ENCODE assay signal across 32 cellular contexts in genomic region chr12:65010437-65010836, GRCh38.
"Had no signal": no experiment of that assay in that cellular context is flagged by ENCODE, and none has a peak within 500 bp of the region (broad histone marks: within the 10 kb centered on the region; RNA-seq: fewer than 3 reads in every experiment).

No MANE protein-coding gene starts in this region.

- FAIRE-seq: bronchial epithelial cell had no signal

- H3K36me3 Mint-ChIP-seq: activated naive CD4-positive, alpha-beta T cell treated with anti-CD3 and anti-CD28 coated beads, Interleukin-2, amount 50 U/mL, for 24 hours; activated naive CD8-positive, alpha-beta T cell treated with anti-CD3 and anti-CD28 coated beads for 36 hours; WTC11 had no signal

- H3K36me3 ChIP-seq: adrenal gland, ascending aorta, brain microvascular endothelial cell, esophagus muscularis mucosa, gastroesophageal sphincter, heart right ventricle had no signal

- H3K4me2 ChIP-seq: hepatocyte had no signal

- H3K9me3 ChIP-seq: adrenal gland, ascending aorta, esophagus muscularis mucosa, gastroesophageal sphincter had no signal

- DNase-seq: activated CD4-positive, alpha-beta memory T cell treated with anti-CD3 and anti-CD28 coated beads, Interleukin-2, amount 10 ng/mL, durations not matched to agents 7 days and 5 days; activated CD4-positive, alpha-beta T cell treated with anti-CD3 and anti-CD28 coated beads for 1 hour; activated CD4-positive, alpha-beta T cell treated with anti-CD3 and anti-CD28 coated beads for 4 hours; activated CD4-positive, alpha-beta T cell treated with anti-CD3 and anti-CD28 coated beads, Interleukin-2, amount 10 ng/mL, durations not matched to agents 7 days and 5 days; activated CD4-positive, alpha-beta T cell treated with anti-CD3 and anti-CD28 coated beads, Interleukin-2, amount 50 U/mL, for 4 hours; activated CD8-positive, alpha-beta memory T cell treated with anti-CD3 and anti-CD28 coated beads for 24 hours; activated effector memory CD4-positive, alpha-beta T cell treated with Interleukin-2 at 50 U/mL for 16 hours; activated gamma-delta T cell treated with Interleukin-2 at 50 U/mL for 16 hours; activated naive CD4-positive, alpha-beta T cell treated with anti-CD3 and anti-CD28 coated beads for 36 hours; activated naive CD8-positive, alpha-beta T cell treated with anti-CD3 and anti-CD28 coated beads for 36 hours; activated naive CD8-positive, alpha-beta T cell treated with anti-CD3 and anti-CD28 coated beads, Interleukin-2, amount 50 U/mL, for 24 hours; activated T-cell treated with anti-CD3 and anti-CD28 coated beads, Interleukin-2, amount 50 U/mL, for 4 hours; adrenal gland; brain microvascular endothelial cell; dorsolateral prefrontal cortex; effector memory CD4-positive, alpha-beta T cell; endodermal cell; erythroblast; foreskin keratinocyte; heart right ventricle; T-helper 2 cell had no signal

- ATAC-seq: activated naive CD8-positive, alpha-beta T cell treated with anti-CD3 and anti-CD28 coated beads, Interleukin-2, amount 50 U/mL, for 24 hours; activated T-cell treated with anti-CD3 and anti-CD28 coated beads, Interleukin-2, amount 50 U/mL, for 4 hours; activated T-helper 17 cell treated with anti-CD3 and anti-CD28 coated beads, Interleukin-2, amount 50 U/mL, for 72 hours; foreskin keratinocyte; gastroesophageal sphincter; heart right ventricle; WTC11 had no signal

- H3K4me3 Mint-ChIP-seq: activated CD4-positive, alpha-beta memory T cell treated with anti-CD3 and anti-CD28 coated beads, Interleukin-2, amount 10 ng/mL, durations not matched to agents 7 days and 5 days; activated CD4-positive, alpha-beta T cell treated with anti-CD3 and anti-CD28 coated beads, Interleukin-2, amount 10 ng/mL, durations not matched to agents 7 days and 5 days; activated naive CD4-positive, alpha-beta T cell treated with anti-CD3 and anti-CD28 coated beads for 36 hours; activated naive CD4-positive, alpha-beta T cell treated with anti-CD3 and anti-CD28 coated beads, Interleukin-2, amount 50 U/mL, for 24 hours; activated naive CD8-positive, alpha-beta T cell treated with anti-CD3 and anti-CD28 coated beads for 36 hours; activated naive CD8-positive, alpha-beta T cell treated with anti-CD3 and anti-CD28 coated beads, Interleukin-2, amount 50 U/mL, for 24 hours; activated T-cell treated with anti-CD3 and anti-CD28 coated beads, Interleukin-2, amount 50 U/mL, for 4 hours; activated T-helper 17 cell treated with anti-CD3 and anti-CD28 coated beads, Interleukin-2, amount 50 U/mL, for 72 hours; central memory CD8-positive, alpha-beta T cell; dendritic cell treated with granulocyte-macrophage colony-stimulating factor and Interleukin-4, amounts not matched to agents 40 ng/mL and 50 ng/mL, for 4 days; endodermal cell; WTC11 had no signal

- H3K79me2 ChIP-seq: hepatocyte had no signal

- H3K4me3 ChIP-seq: adrenal gland, ascending aorta, coronary artery, dorsolateral prefrontal cortex, esophagus muscularis mucosa, gastroesophageal sphincter, heart right ventricle, hepatocyte had no signal

- H3K27me3 ChIP-seq: adrenal gland, ascending aorta, brain microvascular endothelial cell, esophagus muscularis mucosa, foreskin keratinocyte, gastroesophageal sphincter, hepatocyte had no signal

- H3K4me1 Mint-ChIP-seq: activated CD4-positive, alpha-beta memory T cell treated with anti-CD3 and anti-CD28 coated beads, Interleukin-2, amount 10 ng/mL, durations not matched to agents 7 days and 5 days; activated CD4-positive, alpha-beta T cell treated with anti-CD3 and anti-CD28 coated beads, Interleukin-2, amount 10 ng/mL, durations not matched to agents 7 days and 5 days; activated naive CD4-positive, alpha-beta T cell treated with anti-CD3 and anti-CD28 coated beads, Interleukin-2, amount 50 U/mL, for 24 hours; activated naive CD8-positive, alpha-beta T cell treated with anti-CD3 and anti-CD28 coated beads for 36 hours; activated naive CD8-positive, alpha-beta T cell treated with anti-CD3 and anti-CD28 coated beads, Interleukin-2, amount 50 U/mL, for 24 hours; activated T-helper 17 cell treated with anti-CD3 and anti-CD28 coated beads, Interleukin-2, amount 50 U/mL, for 72 hours; central memory CD8-positive, alpha-beta T cell; endodermal cell had no signal

- H3K27ac Mint-ChIP-seq: activated CD4-positive, alpha-beta memory T cell treated with anti-CD3 and anti-CD28 coated beads, Interleukin-2, amount 10 ng/mL, durations not matched to agents 7 days and 5 days; activated CD4-positive, alpha-beta T cell treated with anti-CD3 and anti-CD28 coated beads, Interleukin-2, amount 10 ng/mL, durations not matched to agents 7 days and 5 days; activated naive CD4-positive, alpha-beta T cell treated with anti-CD3 and anti-CD28 coated beads for 36 hours; activated naive CD4-positive, alpha-beta T cell treated with anti-CD3 and anti-CD28 coated beads, Interleukin-2, amount 50 U/mL, for 24 hours; activated naive CD8-positive, alpha-beta T cell treated with anti-CD3 and anti-CD28 coated beads for 36 hours; activated naive CD8-positive, alpha-beta T cell treated with anti-CD3 and anti-CD28 coated beads, Interleukin-2, amount 50 U/mL, for 24 hours; activated T-helper 17 cell treated with anti-CD3 and anti-CD28 coated beads, Interleukin-2, amount 50 U/mL, for 72 hours; dendritic cell treated with granulocyte-macrophage colony-stimulating factor and Interleukin-4, amounts not matched to agents 40 ng/mL and 50 ng/mL, for 4 days; endodermal cell; WTC11 had no signal

- H3K27ac ChIP-seq: adrenal gland, ascending aorta, brain microvascular endothelial cell, coronary artery, dorsolateral prefrontal cortex, esophagus muscularis mucosa, foreskin keratinocyte, gastroesophageal sphincter, heart right ventricle, hepatocyte had no signal

- H3K4me1 ChIP-seq: adrenal gland, ascending aorta, esophagus muscularis mucosa, gastroesophageal sphincter, heart right ventricle had no signal

- H3K9me3 Mint-ChIP-seq: activated CD4-positive, alpha-beta memory T cell treated with anti-CD3 and anti-CD28 coated beads, Interleukin-2, amount 10 ng/mL, durations not matched to agents 7 days and 5 days; activated CD4-positive, alpha-beta T cell treated with anti-CD3 and anti-CD28 coated beads, Interleukin-2, amount 10 ng/mL, durations not matched to agents 7 days and 5 days; activated naive CD4-positive, alpha-beta T cell treated with anti-CD3 and anti-CD28 coated beads for 36 hours; activated naive CD4-positive, alpha-beta T cell treated with anti-CD3 and anti-CD28 coated beads, Interleukin-2, amount 50 U/mL, for 24 hours; activated naive CD8-positive, alpha-beta T cell treated with anti-CD3 and anti-CD28 coated beads for 36 hours; activated naive CD8-positive, alpha-beta T cell treated with anti-CD3 and anti-CD28 coated beads, Interleukin-2, amount 50 U/mL, for 24 hours; activated T-cell treated with anti-CD3 and anti-CD28 coated beads, Interleukin-2, amount 50 U/mL, for 4 hours; activated T-helper 17 cell treated with anti-CD3 and anti-CD28 coated beads, Interleukin-2, amount 50 U/mL, for 72 hours; central memory CD8-positive, alpha-beta T cell; dendritic cell treated with granulocyte-macrophage colony-stimulating factor and Interleukin-4, amounts not matched to agents 40 ng/mL and 50 ng/mL, for 4 days; endodermal cell; WTC11 had no signal

- H2AFZ ChIP-seq: hepatocyte had no signal
